ENCODE assay signal across 1 cellular context in the genomic region with DNA sequence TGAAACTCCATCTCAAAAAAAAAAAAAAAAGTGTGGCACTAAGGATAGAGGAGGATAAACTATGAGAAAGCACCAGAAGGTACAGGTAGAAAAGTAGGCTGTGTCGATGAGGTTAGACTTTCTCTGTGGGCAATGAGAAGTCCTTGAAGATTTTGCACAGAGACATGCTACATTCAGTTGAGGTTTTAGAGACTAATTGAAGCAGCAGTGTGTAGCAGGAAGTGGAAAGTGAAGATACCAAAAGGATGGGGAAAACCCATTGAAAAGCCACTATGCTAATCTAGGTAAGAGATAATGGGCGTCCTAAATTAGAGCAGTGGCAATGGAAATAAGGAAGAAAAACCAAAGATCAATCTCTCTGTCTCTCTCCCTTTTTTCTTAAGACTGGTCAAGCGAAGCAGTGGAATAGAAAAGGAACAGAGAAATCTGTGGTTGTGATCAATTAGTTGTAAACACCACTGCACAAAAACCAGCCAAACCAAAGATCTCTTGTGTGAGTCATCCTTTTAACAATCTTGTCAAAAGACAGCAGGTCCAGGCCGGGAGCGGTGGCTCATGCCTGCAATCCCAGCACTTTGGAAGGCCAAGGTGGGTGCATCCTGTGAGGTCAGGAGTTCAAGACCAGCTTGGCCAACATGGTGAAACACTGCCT.
A peak's percentile ranks its signal among the peaks of the same experiment; 100 is the strongest.
TF ChIP-seq lines count a peak whose summit lies in the region.

No MANE protein-coding gene starts in this region.

TF ChIP-seq in GM12878, 131 proteins besides CTCF, POLR2A, EP300 and RAD21 (continued from another document):
- TF ChIP-seq, protein P1, sequence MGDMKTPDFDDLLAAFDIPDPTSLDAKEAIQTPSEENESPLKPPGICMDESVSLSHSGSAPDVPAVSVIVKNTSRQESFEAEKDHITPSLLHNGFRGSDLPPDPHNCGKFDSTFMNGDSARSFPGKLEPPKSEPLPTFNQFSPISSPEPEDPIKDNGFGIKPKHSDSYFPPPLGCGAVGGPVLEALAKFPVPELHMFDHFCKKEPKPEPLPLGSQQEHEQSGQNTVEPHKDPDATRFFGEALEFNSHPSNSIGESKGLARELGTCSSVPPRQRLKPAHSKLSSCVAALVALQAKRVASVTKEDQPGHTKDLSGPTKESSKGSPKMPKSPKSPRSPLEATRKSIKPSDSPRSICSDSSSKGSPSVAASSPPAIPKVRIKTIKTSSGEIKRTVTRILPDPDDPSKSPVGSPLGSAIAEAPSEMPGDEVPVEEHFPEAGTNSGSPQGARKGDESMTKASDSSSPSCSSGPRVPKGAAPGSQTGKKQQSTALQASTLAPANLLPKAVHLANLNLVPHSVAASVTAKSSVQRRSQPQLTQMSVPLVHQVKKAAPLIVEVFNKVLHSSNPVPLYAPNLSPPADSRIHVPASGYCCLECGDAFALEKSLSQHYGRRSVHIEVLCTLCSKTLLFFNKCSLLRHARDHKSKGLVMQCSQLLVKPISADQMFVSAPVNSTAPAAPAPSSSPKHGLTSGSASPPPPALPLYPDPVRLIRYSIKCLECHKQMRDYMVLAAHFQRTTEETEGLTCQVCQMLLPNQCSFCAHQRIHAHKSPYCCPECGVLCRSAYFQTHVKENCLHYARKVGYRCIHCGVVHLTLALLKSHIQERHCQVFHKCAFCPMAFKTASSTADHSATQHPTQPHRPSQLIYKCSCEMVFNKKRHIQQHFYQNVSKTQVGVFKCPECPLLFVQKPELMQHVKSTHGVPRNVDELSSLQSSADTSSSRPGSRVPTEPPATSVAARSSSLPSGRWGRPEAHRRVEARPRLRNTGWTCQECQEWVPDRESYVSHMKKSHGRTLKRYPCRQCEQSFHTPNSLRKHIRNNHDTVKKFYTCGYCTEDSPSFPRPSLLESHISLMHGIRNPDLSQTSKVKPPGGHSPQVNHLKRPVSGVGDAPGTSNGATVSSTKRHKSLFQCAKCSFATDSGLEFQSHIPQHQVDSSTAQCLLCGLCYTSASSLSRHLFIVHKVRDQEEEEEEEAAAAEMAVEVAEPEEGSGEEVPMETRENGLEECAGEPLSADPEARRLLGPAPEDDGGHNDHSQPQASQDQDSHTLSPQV (IDR thresholded peaks at IDR 0.05), result no peak
- no peak for TF ChIP-seq EGR1 (IDR thresholded peaks at IDR 0.05; ENCODE audit: borderline replicate concordance in 1 of 2, low read depth in 2 of 2, low read length in 2 of 2)
- TF ChIP-seq JUND (IDR thresholded peaks at IDR 0.05; ENCODE audit: low read depth, low read length), result no peak
- TF ChIP-seq CEBPB (IDR thresholded peaks at IDR 0.05; ENCODE audit: borderline replicate concordance in 1 of 2, low read depth in 2 of 2, low read length in 2 of 2), result peak in 1 of 2 experiments; percentile 59; a peak in 1 of 4 replicates
- TF ChIP-seq RBBP5 (conservative IDR thresholded peaks at IDR 0.05), result no peak
- no peak for TF ChIP-seq TARDBP (IDR thresholded peaks at IDR 0.05; ENCODE audit: borderline replicate concordance)
- no peak for TF ChIP-seq SUPT20H (IDR thresholded peaks at IDR 0.05; ENCODE audit: borderline replicate concordance, control insufficient read depth, low read depth, low read length)
- no peak for TF ChIP-seq CHD4 (IDR thresholded peaks at IDR 0.05)
- TF ChIP-seq, protein P2, sequence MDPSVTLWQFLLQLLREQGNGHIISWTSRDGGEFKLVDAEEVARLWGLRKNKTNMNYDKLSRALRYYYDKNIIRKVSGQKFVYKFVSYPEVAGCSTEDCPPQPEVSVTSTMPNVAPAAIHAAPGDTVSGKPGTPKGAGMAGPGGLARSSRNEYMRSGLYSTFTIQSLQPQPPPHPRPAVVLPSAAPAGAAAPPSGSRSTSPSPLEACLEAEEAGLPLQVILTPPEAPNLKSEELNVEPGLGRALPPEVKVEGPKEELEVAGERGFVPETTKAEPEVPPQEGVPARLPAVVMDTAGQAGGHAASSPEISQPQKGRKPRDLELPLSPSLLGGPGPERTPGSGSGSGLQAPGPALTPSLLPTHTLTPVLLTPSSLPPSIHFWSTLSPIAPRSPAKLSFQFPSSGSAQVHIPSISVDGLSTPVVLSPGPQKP (IDR thresholded peaks at IDR 0.05; ENCODE audit: low read depth, low read length), result no peak
- TF ChIP-seq, protein P3, sequence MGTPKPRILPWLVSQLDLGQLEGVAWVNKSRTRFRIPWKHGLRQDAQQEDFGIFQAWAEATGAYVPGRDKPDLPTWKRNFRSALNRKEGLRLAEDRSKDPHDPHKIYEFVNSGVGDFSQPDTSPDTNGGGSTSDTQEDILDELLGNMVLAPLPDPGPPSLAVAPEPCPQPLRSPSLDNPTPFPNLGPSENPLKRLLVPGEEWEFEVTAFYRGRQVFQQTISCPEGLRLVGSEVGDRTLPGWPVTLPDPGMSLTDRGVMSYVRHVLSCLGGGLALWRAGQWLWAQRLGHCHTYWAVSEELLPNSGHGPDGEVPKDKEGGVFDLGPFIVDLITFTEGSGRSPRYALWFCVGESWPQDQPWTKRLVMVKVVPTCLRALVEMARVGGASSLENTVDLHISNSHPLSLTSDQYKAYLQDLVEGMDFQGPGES (IDR thresholded peaks at IDR 0.05), result no peak
- TF ChIP-seq, protein P4, sequence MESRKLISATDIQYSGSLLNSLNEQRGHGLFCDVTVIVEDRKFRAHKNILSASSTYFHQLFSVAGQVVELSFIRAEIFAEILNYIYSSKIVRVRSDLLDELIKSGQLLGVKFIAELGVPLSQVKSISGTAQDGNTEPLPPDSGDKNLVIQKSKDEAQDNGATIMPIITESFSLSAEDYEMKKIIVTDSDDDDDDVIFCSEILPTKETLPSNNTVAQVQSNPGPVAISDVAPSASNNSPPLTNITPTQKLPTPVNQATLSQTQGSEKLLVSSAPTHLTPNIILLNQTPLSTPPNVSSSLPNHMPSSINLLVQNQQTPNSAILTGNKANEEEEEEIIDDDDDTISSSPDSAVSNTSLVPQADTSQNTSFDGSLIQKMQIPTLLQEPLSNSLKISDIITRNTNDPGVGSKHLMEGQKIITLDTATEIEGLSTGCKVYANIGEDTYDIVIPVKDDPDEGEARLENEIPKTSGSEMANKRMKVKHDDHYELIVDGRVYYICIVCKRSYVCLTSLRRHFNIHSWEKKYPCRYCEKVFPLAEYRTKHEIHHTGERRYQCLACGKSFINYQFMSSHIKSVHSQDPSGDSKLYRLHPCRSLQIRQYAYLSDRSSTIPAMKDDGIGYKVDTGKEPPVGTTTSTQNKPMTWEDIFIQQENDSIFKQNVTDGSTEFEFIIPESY (IDR thresholded peaks at IDR 0.05), result no peak
- TF ChIP-seq ZNF217 (IDR thresholded peaks at IDR 0.05), result peak; percentile 86
- peak; percentile 87 for TF ChIP-seq NFIC (IDR thresholded peaks at IDR 0.05; ENCODE audit: low read depth, low read length)
- no peak for TF ChIP-seq ZSCAN29 (IDR thresholded peaks at IDR 0.05)
- TF ChIP-seq, protein P5, sequence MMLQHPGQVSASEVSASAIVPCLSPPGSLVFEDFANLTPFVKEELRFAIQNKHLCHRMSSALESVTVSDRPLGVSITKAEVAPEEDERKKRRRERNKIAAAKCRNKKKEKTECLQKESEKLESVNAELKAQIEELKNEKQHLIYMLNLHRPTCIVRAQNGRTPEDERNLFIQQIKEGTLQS (IDR thresholded peaks at IDR 0.05; ENCODE audit: borderline replicate concordance, extremely low read depth, low read depth, low read length), result no peak
- TF ChIP-seq FOS (IDR thresholded peaks at IDR 0.05; ENCODE audit: borderline replicate concordance, extremely low read depth, insufficient read length), result no peak
- no peak for TF ChIP-seq ZNF207 (IDR thresholded peaks at IDR 0.05; ENCODE audit: borderline replicate concordance)
- peak; percentile 31; the same call in 1 of the 2 replicates for TF ChIP-seq ZBED1 (IDR thresholded peaks at IDR 0.05; ENCODE audit: borderline replicate concordance)
- TF ChIP-seq SUZ12 (IDR thresholded peaks at IDR 0.05; ENCODE audit: unreplicated experiment), result no peak
- TF ChIP-seq TBL1XR1 (IDR thresholded peaks at IDR 0.05; ENCODE audit: low read depth, low read length), result peak; percentile 83
- TF ChIP-seq, protein P6, sequence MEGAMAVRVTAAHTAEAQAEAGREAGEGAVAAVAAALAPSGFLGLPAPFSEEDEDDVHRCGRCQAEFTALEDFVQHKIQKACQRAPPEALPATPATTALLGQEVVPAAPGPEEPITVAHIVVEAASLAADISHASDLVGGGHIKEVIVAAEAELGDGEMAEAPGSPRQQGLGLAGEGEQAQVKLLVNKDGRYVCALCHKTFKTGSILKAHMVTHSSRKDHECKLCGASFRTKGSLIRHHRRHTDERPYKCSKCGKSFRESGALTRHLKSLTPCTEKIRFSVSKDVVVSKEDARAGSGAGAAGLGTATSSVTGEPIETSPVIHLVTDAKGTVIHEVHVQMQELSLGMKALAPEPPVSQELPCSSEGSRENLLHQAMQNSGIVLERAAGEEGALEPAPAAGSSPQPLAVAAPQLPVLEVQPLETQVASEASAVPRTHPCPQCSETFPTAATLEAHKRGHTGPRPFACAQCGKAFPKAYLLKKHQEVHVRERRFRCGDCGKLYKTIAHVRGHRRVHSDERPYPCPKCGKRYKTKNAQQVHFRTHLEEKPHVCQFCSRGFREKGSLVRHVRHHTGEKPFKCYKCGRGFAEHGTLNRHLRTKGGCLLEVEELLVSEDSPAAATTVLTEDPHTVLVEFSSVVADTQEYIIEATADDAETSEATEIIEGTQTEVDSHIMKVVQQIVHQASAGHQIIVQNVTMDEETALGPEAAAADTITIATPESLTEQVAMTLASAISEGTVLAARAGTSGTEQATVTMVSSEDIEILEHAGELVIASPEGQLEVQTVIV (IDR thresholded peaks at IDR 0.05; ENCODE audit: borderline replicate concordance, partially characterized antibody), result no peak
- TF ChIP-seq MEF2A (IDR thresholded peaks at IDR 0.05; ENCODE audit: insufficient read depth, low read depth, low read length), result peak; percentile 42; the same call in 1 of the 2 replicates
